1 cellular context compared by ENCODE assay signal in the genomic region with DNA sequence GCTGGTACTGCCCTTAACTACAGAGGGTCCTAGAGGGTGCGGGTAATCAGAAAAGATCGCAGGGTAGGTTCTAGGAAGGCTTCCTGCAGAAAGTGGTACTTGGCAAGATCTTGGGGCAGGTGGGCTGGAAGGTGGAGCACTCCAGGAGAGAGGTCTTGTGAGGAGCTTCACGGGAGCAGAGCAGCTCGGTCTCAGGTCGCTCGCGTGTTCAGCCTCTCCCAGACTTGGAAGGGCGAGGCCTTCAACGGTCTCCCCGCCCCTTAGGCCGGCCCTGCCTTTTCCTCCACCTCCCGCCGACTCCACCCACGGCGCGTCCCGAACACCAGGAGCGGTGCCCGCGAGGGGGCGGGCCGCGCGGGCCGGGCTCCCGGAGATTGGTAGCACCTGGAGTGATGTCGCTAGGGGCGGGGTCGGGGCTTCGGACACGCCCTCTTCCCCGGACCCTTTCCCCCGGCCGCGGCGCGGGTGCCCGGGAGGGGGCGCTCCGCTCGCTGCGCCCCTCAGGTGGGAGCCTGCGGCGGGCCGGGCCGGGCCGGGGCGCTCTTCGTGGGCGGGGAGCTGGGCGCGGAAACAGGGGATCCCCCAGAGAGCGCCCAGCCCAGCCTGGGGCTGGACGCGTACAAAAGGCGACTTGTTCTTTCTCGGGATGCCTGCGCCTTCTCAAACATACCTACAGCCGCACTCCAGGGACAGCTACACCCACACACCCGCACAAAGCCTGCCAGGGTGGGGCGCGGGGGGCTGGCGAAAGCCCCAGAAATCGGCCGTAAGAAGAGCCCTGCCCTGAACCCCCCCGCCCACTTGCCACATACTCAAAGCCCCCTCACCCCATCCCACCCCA.
TF ChIP-seq lines count a peak whose summit lies in the region.

No MANE protein-coding gene starts in this region.

TF ChIP-seq in HepG2, 621 proteins besides CTCF, POLR2A, EP300 and RAD21 (continued from another document and continues in another):
- TF ChIP-seq SALL2 (CRISPR knock-in tag; IDR thresholded peaks at IDR 0.05) (no peak), ZNF674 (CRISPR knock-in tag; IDR thresholded peaks at IDR 0.05; ENCODE audit: low read depth) (no peak), FOXO1 (CRISPR knock-in tag; IDR thresholded peaks at IDR 0.05) (no peak), ZNF232 (CRISPR knock-in tag; IDR thresholded peaks at IDR 0.05; ENCODE audit: borderline replicate concordance) (no peak), ZNF615 (CRISPR knock-in tag; IDR thresholded peaks at IDR 0.05; ENCODE audit: borderline replicate concordance) (no peak), PCBP1 (IDR thresholded peaks at IDR 0.05; ENCODE audit: borderline replicate concordance, low read depth, low read length) (peak; percentile 40; the same call in 1 of the 2 replicates), ZNF362 (CRISPR knock-in tag; IDR thresholded peaks at IDR 0.05; ENCODE audit: borderline replicate concordance) (no peak), ZNF574 (CRISPR knock-in tag; IDR thresholded peaks at IDR 0.05) (no peak; the same call in 1 of the 2 replicates), GLI4 (CRISPR knock-in tag; IDR thresholded peaks at IDR 0.05; ENCODE audit: borderline replicate concordance) (no peak), ZNF503 (CRISPR knock-in tag; IDR thresholded peaks at IDR 0.05) (no peak), SNAI1 (CRISPR knock-in tag; IDR thresholded peaks at IDR 0.05; ENCODE audit: borderline replicate concordance) (no peak), ZNF569 (CRISPR knock-in tag; IDR thresholded peaks at IDR 0.05; ENCODE audit: borderline replicate concordance) (no peak), ADNP (CRISPR knock-in tag; IDR thresholded peaks at IDR 0.05) (no peak), MZF1 (CRISPR knock-in tag; IDR thresholded peaks at IDR 0.05; ENCODE audit: borderline replicate concordance) (no peak), HOXA3 (CRISPR knock-in tag; IDR thresholded peaks at IDR 0.05) (no peak; the same call in 1 of the 2 replicates), RFX3 (CRISPR knock-in tag; IDR thresholded peaks at IDR 0.05) (no peak), THAP7 (CRISPR knock-in tag; IDR thresholded peaks at IDR 0.05) (no peak), GABPB1 (CRISPR knock-in tag; IDR thresholded peaks at IDR 0.05) (peak; percentile 64; the same call in 1 of the 2 replicates), GATAD1 (CRISPR knock-in tag; IDR thresholded peaks at IDR 0.05) (no peak), MED1 (CRISPR knock-in tag; IDR thresholded peaks at IDR 0.05) (no peak), BORCS8-MEF2B (CRISPR knock-in tag; IDR thresholded peaks at IDR 0.05) (no peak), TCF7 (IDR thresholded peaks at IDR 0.05; ENCODE audit: low read depth) (no peak), ZNF614 (CRISPR knock-in tag; IDR thresholded peaks at IDR 0.05; ENCODE audit: borderline replicate concordance) (no peak), SIX4 (CRISPR knock-in tag; IDR thresholded peaks at IDR 0.05) (no peak), ATF7-NPFF (CRISPR knock-in tag; IDR thresholded peaks at IDR 0.05; ENCODE audit: low read depth) (no peak; the same call in 1 of the 2 replicates), REPIN1 (CRISPR knock-in tag; IDR thresholded peaks at IDR 0.05; ENCODE audit: borderline replicate concordance, low read depth) (no peak), CSRNP1 (CRISPR knock-in tag; IDR thresholded peaks at IDR 0.05) (no peak), ZFY (CRISPR knock-in tag; IDR thresholded peaks at IDR 0.05) (peak; percentile 62; the same call in 1 of the 2 replicates), ZNF253 (CRISPR knock-in tag; IDR thresholded peaks at IDR 0.05; ENCODE audit: borderline replicate concordance) (no peak), ZNF883 (CRISPR knock-in tag; IDR thresholded peaks at IDR 0.05; ENCODE audit: not compliant biosample characterization) (no peak)
- TF ChIP-seq, protein P1, sequence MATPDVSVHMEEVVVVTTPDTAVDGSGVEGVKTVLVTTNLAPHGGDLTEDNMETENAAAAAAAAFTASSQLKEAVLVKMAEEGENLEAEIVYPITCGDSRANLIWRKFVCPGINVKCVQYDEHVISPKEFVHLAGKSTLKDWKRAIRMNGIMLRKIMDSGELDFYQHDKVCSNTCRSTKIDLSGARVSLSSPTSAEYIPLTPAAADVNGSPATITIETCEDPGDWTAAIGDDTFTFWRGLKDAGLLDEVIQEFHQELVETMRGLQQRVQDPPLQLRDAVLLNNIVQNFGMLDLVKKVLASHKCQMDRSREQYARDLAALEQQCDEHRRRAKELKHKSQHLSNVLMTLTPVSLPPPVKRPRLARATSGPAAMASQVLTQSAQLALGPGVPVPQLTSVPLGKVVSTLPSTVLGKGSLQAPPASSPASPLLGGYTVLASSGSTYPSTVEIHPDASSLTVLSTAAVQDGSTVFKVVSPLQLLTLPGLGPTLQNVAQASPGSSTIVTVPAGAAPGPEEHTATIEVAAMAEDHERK (CRISPR knock-in tag; IDR thresholded peaks at IDR 0.05; ENCODE audit: low read depth), result no peak
- TF ChIP-seq, protein P2, sequence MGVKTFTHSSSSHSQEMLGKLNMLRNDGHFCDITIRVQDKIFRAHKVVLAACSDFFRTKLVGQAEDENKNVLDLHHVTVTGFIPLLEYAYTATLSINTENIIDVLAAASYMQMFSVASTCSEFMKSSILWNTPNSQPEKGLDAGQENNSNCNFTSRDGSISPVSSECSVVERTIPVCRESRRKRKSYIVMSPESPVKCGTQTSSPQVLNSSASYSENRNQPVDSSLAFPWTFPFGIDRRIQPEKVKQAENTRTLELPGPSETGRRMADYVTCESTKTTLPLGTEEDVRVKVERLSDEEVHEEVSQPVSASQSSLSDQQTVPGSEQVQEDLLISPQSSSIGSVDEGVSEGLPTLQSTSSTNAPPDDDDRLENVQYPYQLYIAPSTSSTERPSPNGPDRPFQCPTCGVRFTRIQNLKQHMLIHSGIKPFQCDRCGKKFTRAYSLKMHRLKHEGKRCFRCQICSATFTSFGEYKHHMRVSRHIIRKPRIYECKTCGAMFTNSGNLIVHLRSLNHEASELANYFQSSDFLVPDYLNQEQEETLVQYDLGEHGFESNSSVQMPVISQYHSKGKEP (CRISPR knock-in tag; IDR thresholded peaks at IDR 0.05), result no peak
- TF ChIP-seq, protein P3, sequence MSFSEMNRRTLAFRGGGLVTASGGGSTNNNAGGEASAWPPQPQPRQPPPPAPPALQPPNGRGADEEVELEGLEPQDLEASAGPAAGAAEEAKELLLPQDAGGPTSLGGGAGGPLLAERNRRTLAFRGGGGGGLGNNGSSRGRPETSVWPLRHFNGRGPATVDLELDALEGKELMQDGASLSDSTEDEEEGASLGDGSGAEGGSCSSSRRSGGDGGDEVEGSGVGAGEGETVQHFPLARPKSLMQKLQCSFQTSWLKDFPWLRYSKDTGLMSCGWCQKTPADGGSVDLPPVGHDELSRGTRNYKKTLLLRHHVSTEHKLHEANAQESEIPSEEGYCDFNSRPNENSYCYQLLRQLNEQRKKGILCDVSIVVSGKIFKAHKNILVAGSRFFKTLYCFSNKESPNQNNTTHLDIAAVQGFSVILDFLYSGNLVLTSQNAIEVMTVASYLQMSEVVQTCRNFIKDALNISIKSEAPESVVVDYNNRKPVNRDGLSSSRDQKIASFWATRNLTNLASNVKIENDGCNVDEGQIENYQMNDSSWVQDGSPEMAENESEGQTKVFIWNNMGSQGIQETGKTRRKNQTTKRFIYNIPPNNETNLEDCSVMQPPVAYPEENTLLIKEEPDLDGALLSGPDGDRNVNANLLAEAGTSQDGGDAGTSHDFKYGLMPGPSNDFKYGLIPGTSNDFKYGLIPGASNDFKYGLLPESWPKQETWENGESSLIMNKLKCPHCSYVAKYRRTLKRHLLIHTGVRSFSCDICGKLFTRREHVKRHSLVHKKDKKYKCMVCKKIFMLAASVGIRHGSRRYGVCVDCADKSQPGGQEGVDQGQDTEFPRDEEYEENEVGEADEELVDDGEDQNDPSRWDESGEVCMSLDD (CRISPR knock-in tag; IDR thresholded peaks at IDR 0.05; ENCODE audit: borderline replicate concordance), result peak; percentile 88; the same call in 1 of the 2 replicates
